In genomic region chr3:186097663-186098451, GRCh38 we compare ENCODE assay signal across 8 cellular contexts. TPM values are rescaled to one million over a fixed set of nuclear protein-coding genes. Genes with fewer than 3 reads are reported as not detected.
A peak's percentile ranks its signal among the peaks of the same experiment; 100 is the strongest.
DNase-seq lines count a peak whose midpoint lies in the region; ATAC-seq and TF ChIP-seq lines count a peak whose summit lies in the region.

No MANE protein-coding gene starts in this region.

- DNase-seq in EH (ENCODE audit: low read depth), result peak; percentile 72
- peak; percentile 93 for DNase-seq in NCI-H1694 treated with DMSO at 0.1 percent for 48 hours (lab: John Stamatoyannopoulos, UW)
- peak; percentile 56 to 86 (median 66) for DNase-seq in adrenal gland
- DNase-seq in Right ventricle myocardium superior, result peak; percentile 75
- peak; percentile 84 for DNase-seq in occipital lobe (lab: John Stamatoyannopoulos, UW)
- no peak for DNase-seq in SKM-1 (lab: John Stamatoyannopoulos, UW; ENCODE audit: unreplicated experiment)
- DNase-seq in activated CD4-positive, CD25-positive, alpha-beta regulatory T cell (lab: John Stamatoyannopoulos, UW), result no peak

- H3K4me1 ChIP-seq in adrenal gland (replicated peaks in 1 of 2), result peaks cover 28 to 32% of the 10 kb centered on the region in 2 donors

- intact Hi-C loops in adrenal gland (cut with DNase I) (no loop called here), Right ventricle myocardium superior (cut with DNase I) (no loop called here)

- peak overlapping the region in 4 of 5 donors; percentile 24 to 63 (median 47) for H3K27ac ChIP-seq in adrenal gland

- H3K9me3 ChIP-seq in adrenal gland (replicated peaks in 1 of 3), result no peaks in the 10 kb centered on the region

- peak in 1 of 2 donors; percentile 60 for TF ChIP-seq POLR2A in adrenal gland (IDR thresholded peaks at IDR 0.05)

- no peak for TF ChIP-seq CTCF in adrenal gland (IDR thresholded peaks at IDR 0.05)

- ATAC-seq in Right ventricle myocardium superior (ENCODE audit: poor library complexity) (peak; percentile 92), HG02938 (IDR thresholded peaks at IDR 0.05; ENCODE audit: unreplicated experiment) (no peak)

- no peaks in the 10 kb centered on the region for H3K27me3 ChIP-seq in adrenal gland

- peak overlapping the region in 2 of 4 donors; percentile 35 to 45 for H3K4me3 ChIP-seq in adrenal gland

- H3K36me3 ChIP-seq in adrenal gland (replicated peaks in 1 of 2), result peaks cover 0 to 9% of the 10 kb centered on the region in 2 donors

- 5 to 12% (median 8%) methylated on average over 14 to 16 of the region's 16 CpGs for WGBS in adrenal gland, 4 donors

RNA-seq across cellular contexts. Expression of gene ETV5, which starts 11.0 kb away (rescaled TPM):
- total RNA-seq in adrenal gland (100 to 1,000 TPM in 2 of 8 donors, 10 to 100 TPM in 6; 17.2 to 114 (median 77.9) TPM), Right ventricle myocardium superior (5.9 TPM), occipital lobe (46.2 TPM)
- 10 to 100 TPM; 19.4 to 55.6 (median 29.0) TPM for polyA plus RNA-seq in adrenal gland

Comparison
In these comparisons a context has a peak if more than half of its experiments do, and no peak if none do; other contexts are left out.
1. DNase-seq: peak in EH (single experiment), NCI-H1694 treated with DMSO at 0.1 percent for 48 hours (single experiment), adrenal gland (7 of 7), Right ventricle myocardium superior (single experiment) and occipital lobe (single experiment); none in SKM-1 (single experiment) and activated CD4-positive, CD25-positive, alpha-beta regulatory T cell (0 of 4).